ENCODE assay signal across 11 cellular contexts in the genomic region with DNA sequence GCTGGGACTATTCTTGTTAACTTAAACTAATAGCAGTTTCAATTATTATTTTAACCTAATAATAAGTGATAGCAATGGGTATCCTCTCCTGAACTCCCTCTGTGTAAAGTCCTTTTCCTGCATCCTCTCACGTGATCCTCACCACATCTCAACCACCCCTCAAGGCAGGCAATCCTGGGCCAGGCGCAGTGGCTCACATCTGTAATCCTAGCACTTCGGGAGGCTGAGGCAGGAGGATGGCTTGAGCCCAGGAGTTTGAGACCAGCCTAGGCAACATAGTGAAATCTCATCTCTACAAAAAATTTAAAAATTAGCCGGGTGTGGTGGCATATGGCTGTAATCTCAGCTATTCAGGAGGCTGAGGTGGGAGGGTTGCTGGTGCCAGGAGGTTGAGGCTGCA. TPM values are rescaled to one million over a fixed set of nuclear protein-coding genes. Genes with fewer than 3 reads are reported as not detected.
DNase-seq lines count a peak whose midpoint lies in the region; ATAC-seq and TF ChIP-seq lines count a peak whose summit lies in the region.
"Had no signal": no experiment of that assay in that cellular context is flagged by ENCODE, and none has a peak within 500 bp of the region (broad histone marks: within the 10 kb centered on the region; RNA-seq: fewer than 3 reads in every experiment).

No MANE protein-coding gene starts in this region.

- H3K27me3 ChIP-seq in gastroesophageal sphincter (no peaks in the 10 kb centered on the region), stomach (no peaks in the 10 kb centered on the region), prostate gland (replicated peaks; ENCODE audit: insufficient read depth) (no peaks in the 10 kb centered on the region)
- H3K27me3 ChIP-seq: pancreas had no signal

- no peaks in the 10 kb centered on the region for H3K9me3 ChIP-seq in gastroesophageal sphincter
- H3K9me3 ChIP-seq in stomach = no peaks in the 10 kb centered on the region
- H3K9me3 ChIP-seq in prostate gland = no peaks in the 10 kb centered on the region
- H3K9me3 ChIP-seq: pancreas had no signal

- H3K36me3 ChIP-seq in gastroesophageal sphincter (peaks cover 0 to 28% of the 10 kb centered on the region in 2 donors), stomach (peaks cover 4 to 63% (median 43%) of the 10 kb centered on the region in 4 donors), prostate gland (no peaks in the 10 kb centered on the region)

- DNase-seq in activated CD4-positive, alpha-beta T cell treated with anti-CD3 and anti-CD28 coated beads for 36 hours = no peak
- DNase-seq in activated CD4-positive, alpha-beta T cell treated with anti-CD3 and anti-CD28 coated beads, Interleukin-2, amount 50 U/mL, for 48 hours = no peak
- DNase-seq in activated CD8-positive, alpha-beta T cell treated with anti-CD3 and anti-CD28 coated beads for 36 hours = no peak
- DNase-seq in stomach (no peak), pons (ENCODE audit: low spot score) (no peak), prostate gland (ENCODE audit: low spot score) (no peak), germinal center (ENCODE audit: low spot score) (no peak)
- DNase-seq: NCI-H774, pancreas had no signal

- POLR2A ChIA-PET in activated CD4-positive, alpha-beta T cell treated with anti-CD3 and anti-CD28 coated beads for 36 hours (lab: Charles Lee) = no interaction called here
- POLR2A ChIA-PET in activated CD8-positive, alpha-beta T cell treated with anti-CD3 and anti-CD28 coated beads for 36 hours (lab: Charles Lee) = interaction anchor here (1.1 kb wide), 1 partner anchor 20 kb away, joined by 3 read pairs; no protein-coding TSS in a partner anchor

- 53 to 81% methylated on average over 2 to 4 of the region's 4 CpGs for WGBS in gastroesophageal sphincter (ENCODE audit: low coverage in 1 of 2), 2 donors
- 81 to 92% (median 89%) methylated on average over 4 of the region's 4 CpGs for WGBS in stomach, 5 donors
- 88% methylated on average over 4 of the region's 4 CpGs for WGBS in prostate gland

- no peak for ATAC-seq in activated CD4-positive, alpha-beta T cell treated with anti-CD3 and anti-CD28 coated beads for 36 hours
- ATAC-seq in activated CD8-positive, alpha-beta T cell treated with anti-CD3 and anti-CD28 coated beads for 36 hours = no peak
- ATAC-seq in gastroesophageal sphincter = no peak

- CTCF ChIA-PET in activated CD4-positive, alpha-beta T cell treated with anti-CD3 and anti-CD28 coated beads for 36 hours (lab: Charles Lee) = interaction anchor here (0.7 to 1.3 kb wide), 6 partner anchors 8 to 270 kb away, joined by 3 to 5 read pairs (median 3); no protein-coding TSS in a partner anchor
- CTCF ChIA-PET in activated CD8-positive, alpha-beta T cell treated with anti-CD3 and anti-CD28 coated beads for 36 hours (lab: Charles Lee) = interaction anchor here (1.0 to 1.9 kb wide), 3 partner anchors 45 to 126 kb away, joined by 3 to 5 read pairs (median 4); a partner anchor contains a TSS

- H3K27ac ChIP-seq in gastroesophageal sphincter = peak overlapping the region in 3 of 4 donors; percentile 69 to 71 (median 69)
- H3K27ac ChIP-seq in stomach = peak overlapping the region in 4 of 5 donors; percentile 10 to 57 (median 40)
- H3K27ac ChIP-seq in prostate gland = no peak overlapping the region
- H3K27ac ChIP-seq: pancreas had no signal

- H3K4me3 ChIP-seq in gastroesophageal sphincter = no peak overlapping the region
- no peak overlapping the region for H3K4me3 ChIP-seq in stomach
- no peak overlapping the region for H3K4me3 ChIP-seq in prostate gland
- H3K4me3 ChIP-seq: pancreas had no signal

- H3K27ac Mint-ChIP-seq in activated CD4-positive, alpha-beta T cell treated with anti-CD3 and anti-CD28 coated beads for 36 hours = peak overlapping the region; percentile 91
- peak overlapping the region; percentile 68 for H3K27ac Mint-ChIP-seq in activated CD8-positive, alpha-beta T cell treated with anti-CD3 and anti-CD28 coated beads for 36 hours

- H3K4me1 Mint-ChIP-seq in activated CD4-positive, alpha-beta T cell treated with anti-CD3 and anti-CD28 coated beads for 36 hours = peaks cover 30% of the 10 kb centered on the region
- peaks cover 23% of the 10 kb centered on the region for H3K4me1 Mint-ChIP-seq in activated CD8-positive, alpha-beta T cell treated with anti-CD3 and anti-CD28 coated beads for 36 hours (ENCODE audit: low read depth)

- no peaks in the 10 kb centered on the region for H3K9me3 Mint-ChIP-seq in activated CD4-positive, alpha-beta T cell treated with anti-CD3 and anti-CD28 coated beads for 36 hours (ENCODE audit: low read depth)
- no peaks in the 10 kb centered on the region for H3K9me3 Mint-ChIP-seq in activated CD8-positive, alpha-beta T cell treated with anti-CD3 and anti-CD28 coated beads for 36 hours

- TF ChIP-seq EP300 in gastroesophageal sphincter (IDR thresholded peaks at IDR 0.05) (no peak), stomach (IDR thresholded peaks at IDR 0.05) (no peak)

- H3K4me1 ChIP-seq in gastroesophageal sphincter (peaks cover 0 to 42% (median 12%) of the 10 kb centered on the region in 3 donors), stomach (peaks cover 0 to 38% (median 19%) of the 10 kb centered on the region in 4 donors), prostate gland (replicated peaks) (no peaks in the 10 kb centered on the region)
- H3K4me1 ChIP-seq: pancreas had no signal

- no peak for TF ChIP-seq CTCF in activated CD8-positive, alpha-beta T cell treated with anti-CD3 and anti-CD28 coated beads for 36 hours (IDR thresholded peaks at IDR 0.05)
- TF ChIP-seq CTCF in gastroesophageal sphincter (IDR thresholded peaks at IDR 0.05) = no peak
- TF ChIP-seq CTCF in stomach (IDR thresholded peaks at IDR 0.05) = no peak
- TF ChIP-seq CTCF in prostate gland (IDR thresholded peaks at IDR 0.05) = no peak

- intact Hi-C loops in activated CD4-positive, alpha-beta T cell treated with anti-CD3 and anti-CD28 coated beads for 36 hours (cut with DNase I, micrococcal nuclease) = no loop called here
- intact Hi-C loops in activated CD8-positive, alpha-beta T cell treated with anti-CD3 and anti-CD28 coated beads for 36 hours (cut with micrococcal nuclease) = no loop called here
- intact Hi-C loops in stomach (cut with DNase I; ENCODE audit: low total_unique reads) = no loop called here
- intact Hi-C loops in prostate gland (cut with DNase I) = no loop called here

- H3K27me3 Mint-ChIP-seq in activated CD4-positive, alpha-beta T cell treated with anti-CD3 and anti-CD28 coated beads for 36 hours = no peaks in the 10 kb centered on the region
- H3K27me3 Mint-ChIP-seq in activated CD8-positive, alpha-beta T cell treated with anti-CD3 and anti-CD28 coated beads for 36 hours = no peaks in the 10 kb centered on the region

- H3K4me3 Mint-ChIP-seq in activated CD4-positive, alpha-beta T cell treated with anti-CD3 and anti-CD28 coated beads for 36 hours = no peak overlapping the region
- no peak overlapping the region for H3K4me3 Mint-ChIP-seq in activated CD8-positive, alpha-beta T cell treated with anti-CD3 and anti-CD28 coated beads for 36 hours

- TF ChIP-seq POLR2A in gastroesophageal sphincter (IDR thresholded peaks at IDR 0.05) (no peak), stomach (IDR thresholded peaks at IDR 0.05) (no peak), prostate gland (IDR thresholded peaks at IDR 0.05) (no peak)

- H3K36me3 Mint-ChIP-seq in activated CD4-positive, alpha-beta T cell treated with anti-CD3 and anti-CD28 coated beads for 36 hours (ENCODE audit: low read depth) = peaks cover 18% of the 10 kb centered on the region
- H3K36me3 Mint-ChIP-seq in activated CD8-positive, alpha-beta T cell treated with anti-CD3 and anti-CD28 coated beads for 36 hours (ENCODE audit: low read depth) = peaks cover 6% of the 10 kb centered on the region

RNA-seq across cellular contexts. Expression of a gene that starts 23.7 kb away (rescaled TPM):
- total RNA-seq in activated CD4-positive, alpha-beta T cell treated with anti-CD3 and anti-CD28 coated beads for 36 hours = 1 to 10 TPM; 2.5 to 2.7 TPM
- 1 to 10 TPM in 1 of 2 experiments, under 1 TPM in 1; 0.92 to 1.0 TPM for total RNA-seq in activated CD8-positive, alpha-beta T cell treated with anti-CD3 and anti-CD28 coated beads for 36 hours
- 100 to 1,000 TPM in 3 of 4 donors, 10 to 100 TPM in 1; 96.0 to 134 (median 115) TPM for total RNA-seq in gastroesophageal sphincter
- total RNA-seq in stomach = 10 to 100 TPM; 11.7 to 85.7 (median 29.7) TPM
- 10 to 100 TPM; 63.2 to 98.4 (median 68.7) TPM for polyA plus RNA-seq in stomach
- total RNA-seq in prostate gland = 100 to 1,000 TPM in 1 of 2 donors, 10 to 100 TPM in 1; 74.3 to 128 TPM
- total RNA-seq: HT1080 had no signal

Comparison
In these comparisons a context has a peak if more than half of its experiments do, and no peak if none do; other contexts are left out.
1. H3K27ac ChIP-seq: peak in gastroesophageal sphincter (3 of 4) and stomach (4 of 5); none in prostate gland (0 of 2).